13 cellular contexts compared by ENCODE assay signal in genomic region chr6:33628401-33628964, GRCh38. TPM values are rescaled to one million over a fixed set of nuclear protein-coding genes. Genes with fewer than 3 reads are reported as not detected.
DNase-seq lines count a peak whose midpoint lies in the region; ATAC-seq and TF ChIP-seq lines count a peak whose summit lies in the region.
"Had no signal": no experiment of that assay in that cellular context is flagged by ENCODE, and none has a peak within 500 bp of the region (broad histone marks: within the 10 kb centered on the region; RNA-seq: fewer than 3 reads in every experiment).

No MANE protein-coding gene starts in this region.

- H3K4me3 ChIP-seq in Caco-2 (ENCODE audit: low read depth, low read length), result no peak overlapping the region
- peak overlapping the region in 1 of 2 donors; percentile 15 for H3K4me3 ChIP-seq in mucosa of rectum (ENCODE audit: low read length in 2 of 2)
- H3K4me3 ChIP-seq: BLaER1 treated with 17β-estradiol and CSF1 and Interleukin-3, amounts not matched to agents 10 nM and 100 nM had no signal

- H3K36me3 ChIP-seq in Caco-2 (ENCODE audit: control insufficient read depth, insufficient read depth, low read length) (peaks cover 2% of the 10 kb centered on the region), mucosa of rectum (ENCODE audit: control insufficient read depth in 2 of 2, insufficient read depth in 2 of 2, low read length in 2 of 2) (peaks cover 3 to 8% of the 10 kb centered on the region in 2 donors)

- H3K9me3 ChIP-seq in Caco-2 (no peaks in the 10 kb centered on the region), mucosa of rectum (ENCODE audit: control insufficient read depth in 2 of 2, low read length in 2 of 2) (no peaks in the 10 kb centered on the region)
- H3K9me3 ChIP-seq: BLaER1 treated with 17β-estradiol and CSF1 and Interleukin-3, amounts not matched to agents 10 nM and 100 nM had no signal

- H3K27ac ChIP-seq in mucosa of rectum (ENCODE audit: low read depth in 2 of 2, low read length in 2 of 2), result peak overlapping the region; percentile 59 to 68
- H3K27ac ChIP-seq: BLaER1 treated with 17β-estradiol and CSF1 and Interleukin-3, amounts not matched to agents 10 nM and 100 nM had no signal

- peaks cover 23% of the 10 kb centered on the region for H3K36me3 Mint-ChIP-seq in Caco-2 (ENCODE audit: insufficient read depth, unreplicated experiment)

- no peaks in the 10 kb centered on the region for H3K9me3 Mint-ChIP-seq in Caco-2 (ENCODE audit: unreplicated experiment)

- peak overlapping the region; percentile 14 to 18 for H3K9ac ChIP-seq in mucosa of rectum (ENCODE audit: low read depth in 1 of 2, low read length in 2 of 2)

- no peak for DNase-seq in Caco-2
- DNase-seq in NCI-H1105 treated with DMSO at 0.1 percent for 48 hours (lab: John Stamatoyannopoulos, UW), result peak; percentile 89
- DNase-seq in RPMI8226, result peak; percentile 86
- DNase-seq in central memory CD4-positive, alpha-beta T cell, result no peak
- DNase-seq in epidermal melanocyte (ENCODE audit: insufficient read length, low spot score), result no peak
- no peak for DNase-seq in stimulated activated CD4-positive, alpha-beta T cell treated with anti-CD3 and anti-CD28 coated beads, Interleukin-2, amount 100 ng/mL, for 24 hours
- DNase-seq: activated CD4-positive, CD25-positive, alpha-beta regulatory T cell treated with anti-CD3 and anti-CD28 coated beads, Interleukin-2, amount 50 U/mL, for 72 hours; activated naive CD4-positive, alpha-beta T cell treated with anti-CD3 and anti-CD28 coated beads, Interleukin-2, amount 50 U/mL, for 16 hours; cortex of kidney; hypothalamus had no signal

- no peak for ATAC-seq in SK-N-SH treated with all-trans-retinoic acid at 6 μM for 48 hours

- H3K4me1 Mint-ChIP-seq in Caco-2 (ENCODE audit: low read depth, unreplicated experiment), result peaks cover 52% of the 10 kb centered on the region

- CTCF ChIA-PET in Caco-2 (lab: Charles Lee), result no interaction called here

- peak overlapping the region; percentile 84 for H3K27ac Mint-ChIP-seq in Caco-2 (ENCODE audit: unreplicated experiment)

- POLR2A ChIA-PET in Caco-2 (lab: Charles Lee), result no interaction called here

- peak overlapping the region; percentile 49 for H3K4me3 Mint-ChIP-seq in Caco-2 (ENCODE audit: unreplicated experiment)

- no TSS peak for BruUV-seq in Caco-2 (replicated peaks; lab: Mats Ljungman, UMichigan)

- H3K27me3 ChIP-seq in Caco-2 (replicated peaks; ENCODE audit: control insufficient read depth, insufficient read depth, low read length) (no peaks in the 10 kb centered on the region), mucosa of rectum (ENCODE audit: control insufficient read depth in 2 of 2, insufficient read depth in 2 of 2, low read length in 2 of 2) (no peaks in the 10 kb centered on the region)
- H3K27me3 ChIP-seq: BLaER1 treated with 17β-estradiol and CSF1 and Interleukin-3, amounts not matched to agents 10 nM and 100 nM had no signal

- H3K4me1 ChIP-seq in Caco-2 (peaks cover 73% of the 10 kb centered on the region), mucosa of rectum (ENCODE audit: control insufficient read depth in 2 of 2, insufficient read depth in 2 of 2, low read length in 2 of 2) (peaks cover 45 to 56% of the 10 kb centered on the region in 2 donors)

- no peak for TF ChIP-seq CTCF in Caco-2 (IDR thresholded peaks at IDR 0.05; ENCODE audit: insufficient read depth in 1 of 2, low read depth in 1 of 2, low read length in 1 of 2, severe bottlenecking in 1 of 2, unreplicated experiment in 1 of 2)

- intact Hi-C loops in Caco-2 (cut with micrococcal nuclease; ENCODE audit: unreplicated experiment), result no loop called here

- no peaks in the 10 kb centered on the region for H3K27me3 Mint-ChIP-seq in Caco-2 (ENCODE audit: insufficient read depth, unreplicated experiment)

TF ChIP-seq in SK-N-SH treated with all-trans-retinoic acid at 6 μM for 48 hours, 23 proteins besides CTCF, POLR2A, EP300 and RAD21:
- TF ChIP-seq BACH2 (CRISPR knock-in tag; IDR thresholded peaks at IDR 0.05; ENCODE audit: borderline replicate concordance) (no peak), ZNF565 (CRISPR knock-in tag; conservative IDR thresholded peaks at IDR 0.05; ENCODE audit: low read depth) (no peak), ZFP3 (CRISPR knock-in tag; IDR thresholded peaks at IDR 0.05) (no peak), PPARA (CRISPR knock-in tag; IDR thresholded peaks at IDR 0.05; ENCODE audit: borderline replicate concordance) (no peak), CREB5 (CRISPR knock-in tag; IDR thresholded peaks at IDR 0.05; ENCODE audit: low read depth) (no peak), GLIS3 (CRISPR knock-in tag; IDR thresholded peaks at IDR 0.05) (no peak), ARNTL (CRISPR knock-in tag; IDR thresholded peaks at IDR 0.05; ENCODE audit: borderline replicate concordance, low read depth) (no peak), ESRRG (CRISPR knock-in tag; IDR thresholded peaks at IDR 0.05) (no peak), CSDC2 (CRISPR knock-in tag; IDR thresholded peaks at IDR 0.05) (no peak), POU6F1 (CRISPR knock-in tag; IDR thresholded peaks at IDR 0.05; ENCODE audit: borderline replicate concordance, low read depth) (no peak), TSHZ2 (CRISPR knock-in tag; IDR thresholded peaks at IDR 0.05) (no peak), OSR1 (CRISPR knock-in tag; IDR thresholded peaks at IDR 0.05) (no peak)

RNA-seq across cellular contexts. Expression of gene ITPR3, which starts 7.4 kb away (rescaled TPM):
- 42.1 and 50.5 TPM in 2 replicates for total RNA-seq in Caco-2 (2022)

RNA-seq across cellular contexts. Expression of gene BAK1, which starts 48.4 kb away (rescaled TPM):
- total RNA-seq in Caco-2 (2022), result 28.5 and 29.4 TPM in 2 replicates

Comparison
In these comparisons a context has a peak if more than half of its experiments do, and no peak if none do; other contexts are left out.
1. DNase-seq: peak in NCI-H1105 treated with DMSO at 0.1 percent for 48 hours (single experiment) and RPMI8226 (single experiment); none in Caco-2 (0 of 2), central memory CD4-positive, alpha-beta T cell (single experiment), epidermal melanocyte (single experiment) and stimulated activated CD4-positive, alpha-beta T cell treated with anti-CD3 and anti-CD28 coated beads, Interleukin-2, amount 100 ng/mL, for 24 hours (0 of 2).